1 cellular context compared by ENCODE assay signal in the genomic region with DNA sequence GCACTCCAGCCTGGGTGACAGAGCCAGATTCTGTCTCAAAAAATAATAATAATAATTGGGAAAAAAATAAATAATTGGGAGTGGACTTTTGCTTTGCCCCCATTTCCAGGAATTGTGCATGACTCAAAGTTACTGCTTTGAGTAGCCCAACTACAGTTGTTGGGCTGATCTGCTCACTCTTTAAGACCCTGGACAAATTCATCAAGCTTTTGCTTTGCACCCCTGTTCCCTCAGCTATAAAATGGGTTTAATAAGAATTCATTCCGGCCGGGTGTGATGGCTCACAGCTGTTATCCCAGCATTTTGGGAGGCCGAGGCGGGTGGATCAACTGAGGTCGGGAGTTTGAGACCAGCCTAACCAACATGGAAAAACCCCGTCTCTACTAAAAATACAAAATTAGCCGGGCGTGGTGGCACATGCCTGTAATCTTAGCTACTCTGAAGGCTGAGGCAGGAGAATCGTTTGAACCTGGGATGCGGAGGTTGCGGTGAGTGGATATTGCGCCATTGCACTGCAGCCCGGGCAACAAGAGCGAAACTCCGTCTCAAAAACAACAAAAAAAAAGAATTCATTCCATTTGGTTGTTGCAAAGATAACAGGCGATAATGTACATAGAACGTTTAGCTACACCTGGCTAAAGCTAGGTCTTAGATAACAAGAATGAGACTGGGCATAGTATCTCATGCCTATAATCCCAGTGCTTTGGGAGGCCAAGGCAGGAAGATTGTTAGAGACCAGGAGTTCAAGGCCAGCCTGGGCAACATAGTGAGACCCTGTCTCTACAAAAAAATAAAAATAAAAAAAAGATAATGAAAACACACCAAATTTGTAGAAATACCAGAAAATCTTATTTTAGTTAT.
A peak's percentile ranks its signal among the peaks of the same experiment; 100 is the strongest.
TF ChIP-seq lines count a peak whose summit lies in the region.

No MANE protein-coding gene starts in this region.

TF ChIP-seq in HepG2, 621 proteins besides CTCF, POLR2A, EP300 and RAD21 (continued from another document):
- TF ChIP-seq, protein P1, sequence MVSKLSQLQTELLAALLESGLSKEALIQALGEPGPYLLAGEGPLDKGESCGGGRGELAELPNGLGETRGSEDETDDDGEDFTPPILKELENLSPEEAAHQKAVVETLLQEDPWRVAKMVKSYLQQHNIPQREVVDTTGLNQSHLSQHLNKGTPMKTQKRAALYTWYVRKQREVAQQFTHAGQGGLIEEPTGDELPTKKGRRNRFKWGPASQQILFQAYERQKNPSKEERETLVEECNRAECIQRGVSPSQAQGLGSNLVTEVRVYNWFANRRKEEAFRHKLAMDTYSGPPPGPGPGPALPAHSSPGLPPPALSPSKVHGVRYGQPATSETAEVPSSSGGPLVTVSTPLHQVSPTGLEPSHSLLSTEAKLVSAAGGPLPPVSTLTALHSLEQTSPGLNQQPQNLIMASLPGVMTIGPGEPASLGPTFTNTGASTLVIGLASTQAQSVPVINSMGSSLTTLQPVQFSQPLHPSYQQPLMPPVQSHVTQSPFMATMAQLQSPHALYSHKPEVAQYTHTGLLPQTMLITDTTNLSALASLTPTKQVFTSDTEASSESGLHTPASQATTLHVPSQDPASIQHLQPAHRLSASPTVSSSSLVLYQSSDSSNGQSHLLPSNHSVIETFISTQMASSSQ (IDR thresholded peaks at IDR 0.05; ENCODE audit: low read depth): no peak
- TF ChIP-seq, protein P1 (CRISPR knock-in tag; IDR thresholded peaks at IDR 0.05; ENCODE audit: borderline replicate concordance): no peak
- TF ChIP-seq SAFB2 (CRISPR knock-in tag; IDR thresholded peaks at IDR 0.05; ENCODE audit: borderline replicate concordance, low read depth) (no peak), ZKSCAN5 (CRISPR knock-in tag; IDR thresholded peaks at IDR 0.05) (no peak), SNAPC2 (CRISPR knock-in tag; IDR thresholded peaks at IDR 0.05) (no peak), NR2F6 (IDR thresholded peaks at IDR 0.05) (no peak), NR2F6 (CRISPR knock-in tag; IDR thresholded peaks at IDR 0.05) (no peak), PAX8 (CRISPR knock-in tag; IDR thresholded peaks at IDR 0.05; ENCODE audit: borderline replicate concordance) (no peak), POLR2G (IDR thresholded peaks at IDR 0.05; ENCODE audit: low read depth, low read length) (no peak), HDAC6 (IDR thresholded peaks at IDR 0.05; ENCODE audit: low read depth, low read length) (no peak), ZBTB38 (CRISPR knock-in tag; IDR thresholded peaks at IDR 0.05) (peak; percentile 85), IRX3 (CRISPR knock-in tag; IDR thresholded peaks at IDR 0.05; ENCODE audit: borderline replicate concordance, low read depth) (no peak), NFE2 (CRISPR knock-in tag; IDR thresholded peaks at IDR 0.05) (no peak)
- TF ChIP-seq, protein P2, sequence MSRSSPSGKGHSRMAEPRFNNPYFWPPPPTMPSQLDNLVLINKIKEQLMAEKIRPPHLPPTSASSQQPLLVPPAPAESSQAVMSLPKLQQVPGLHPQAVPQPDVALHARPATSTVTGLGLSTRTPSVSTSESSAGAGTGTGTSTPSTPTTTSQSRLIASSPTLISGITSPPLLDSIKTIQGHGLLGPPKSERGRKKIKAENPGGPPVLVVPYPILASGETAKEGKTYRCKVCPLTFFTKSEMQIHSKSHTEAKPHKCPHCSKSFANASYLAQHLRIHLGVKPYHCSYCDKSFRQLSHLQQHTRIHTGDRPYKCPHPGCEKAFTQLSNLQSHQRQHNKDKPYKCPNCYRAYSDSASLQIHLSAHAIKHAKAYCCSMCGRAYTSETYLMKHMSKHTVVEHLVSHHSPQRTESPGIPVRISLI (CRISPR knock-in tag; IDR thresholded peaks at IDR 0.05; ENCODE audit: borderline replicate concordance): 0 out of 2 replicates have a peak, but pooled peaks have one; percentile 47
- TF ChIP-seq, protein P3, sequence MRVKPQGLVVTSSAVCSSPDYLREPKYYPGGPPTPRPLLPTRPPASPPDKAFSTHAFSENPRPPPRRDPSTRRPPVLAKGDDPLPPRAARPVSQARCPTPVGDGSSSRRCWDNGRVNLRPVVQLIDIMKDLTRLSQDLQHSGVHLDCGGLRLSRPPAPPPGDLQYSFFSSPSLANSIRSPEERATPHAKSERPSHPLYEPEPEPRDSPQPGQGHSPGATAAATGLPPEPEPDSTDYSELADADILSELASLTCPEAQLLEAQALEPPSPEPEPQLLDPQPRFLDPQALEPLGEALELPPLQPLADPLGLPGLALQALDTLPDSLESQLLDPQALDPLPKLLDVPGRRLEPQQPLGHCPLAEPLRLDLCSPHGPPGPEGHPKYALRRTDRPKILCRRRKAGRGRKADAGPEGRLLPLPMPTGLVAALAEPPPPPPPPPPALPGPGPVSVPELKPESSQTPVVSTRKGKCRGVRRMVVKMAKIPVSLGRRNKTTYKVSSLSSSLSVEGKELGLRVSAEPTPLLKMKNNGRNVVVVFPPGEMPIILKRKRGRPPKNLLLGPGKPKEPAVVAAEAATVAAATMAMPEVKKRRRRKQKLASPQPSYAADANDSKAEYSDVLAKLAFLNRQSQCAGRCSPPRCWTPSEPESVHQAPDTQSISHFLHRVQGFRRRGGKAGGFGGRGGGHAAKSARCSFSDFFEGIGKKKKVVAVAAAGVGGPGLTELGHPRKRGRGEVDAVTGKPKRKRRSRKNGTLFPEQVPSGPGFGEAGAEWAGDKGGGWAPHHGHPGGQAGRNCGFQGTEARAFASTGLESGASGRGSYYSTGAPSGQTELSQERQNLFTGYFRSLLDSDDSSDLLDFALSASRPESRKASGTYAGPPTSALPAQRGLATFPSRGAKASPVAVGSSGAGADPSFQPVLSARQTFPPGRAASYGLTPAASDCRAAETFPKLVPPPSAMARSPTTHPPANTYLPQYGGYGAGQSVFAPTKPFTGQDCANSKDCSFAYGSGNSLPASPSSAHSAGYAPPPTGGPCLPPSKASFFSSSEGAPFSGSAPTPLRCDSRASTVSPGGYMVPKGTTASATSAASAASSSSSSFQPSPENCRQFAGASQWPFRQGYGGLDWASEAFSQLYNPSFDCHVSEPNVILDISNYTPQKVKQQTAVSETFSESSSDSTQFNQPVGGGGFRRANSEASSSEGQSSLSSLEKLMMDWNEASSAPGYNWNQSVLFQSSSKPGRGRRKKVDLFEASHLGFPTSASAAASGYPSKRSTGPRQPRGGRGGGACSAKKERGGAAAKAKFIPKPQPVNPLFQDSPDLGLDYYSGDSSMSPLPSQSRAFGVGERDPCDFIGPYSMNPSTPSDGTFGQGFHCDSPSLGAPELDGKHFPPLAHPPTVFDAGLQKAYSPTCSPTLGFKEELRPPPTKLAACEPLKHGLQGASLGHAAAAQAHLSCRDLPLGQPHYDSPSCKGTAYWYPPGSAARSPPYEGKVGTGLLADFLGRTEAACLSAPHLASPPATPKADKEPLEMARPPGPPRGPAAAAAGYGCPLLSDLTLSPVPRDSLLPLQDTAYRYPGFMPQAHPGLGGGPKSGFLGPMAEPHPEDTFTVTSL (CRISPR knock-in tag; IDR thresholded peaks at IDR 0.05; ENCODE audit: borderline replicate concordance): no peak
- TF ChIP-seq, protein P4, sequence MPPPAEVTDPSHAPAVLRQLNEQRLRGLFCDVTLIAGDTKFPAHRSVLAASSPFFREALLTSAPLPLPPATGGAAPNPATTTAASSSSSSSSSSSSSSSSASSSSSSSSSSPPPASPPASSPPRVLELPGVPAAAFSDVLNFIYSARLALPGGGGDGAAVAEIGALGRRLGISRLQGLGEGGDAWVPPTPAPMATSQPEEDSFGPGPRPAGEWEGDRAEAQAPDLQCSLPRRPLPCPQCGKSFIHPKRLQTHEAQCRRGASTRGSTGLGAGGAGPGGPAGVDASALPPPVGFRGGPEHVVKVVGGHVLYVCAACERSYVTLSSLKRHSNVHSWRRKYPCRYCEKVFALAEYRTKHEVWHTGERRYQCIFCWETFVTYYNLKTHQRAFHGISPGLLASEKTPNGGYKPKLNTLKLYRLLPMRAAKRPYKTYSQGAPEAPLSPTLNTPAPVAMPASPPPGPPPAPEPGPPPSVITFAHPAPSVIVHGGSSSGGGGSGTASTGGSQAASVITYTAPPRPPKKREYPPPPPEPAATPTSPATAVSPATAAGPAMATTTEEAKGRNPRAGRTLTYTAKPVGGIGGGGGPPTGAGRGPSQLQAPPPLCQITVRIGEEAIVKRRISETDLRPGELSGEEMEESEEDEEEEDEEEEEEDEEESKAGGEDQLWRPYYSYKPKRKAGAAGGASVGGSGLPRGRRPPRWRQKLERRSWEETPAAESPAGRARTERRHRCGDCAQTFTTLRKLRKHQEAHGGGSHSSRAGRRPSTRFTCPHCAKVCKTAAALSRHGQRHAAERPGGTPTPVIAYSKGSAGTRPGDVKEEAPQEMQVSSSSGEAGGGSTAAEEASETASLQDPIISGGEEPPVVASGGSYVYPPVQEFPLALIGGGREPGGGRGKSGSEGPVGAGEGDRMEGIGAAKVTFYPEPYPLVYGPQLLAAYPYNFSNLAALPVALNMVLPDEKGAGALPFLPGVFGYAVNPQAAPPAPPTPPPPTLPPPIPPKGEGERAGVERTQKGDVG (CRISPR knock-in tag; IDR thresholded peaks at IDR 0.05; ENCODE audit: borderline replicate concordance): no peak; the same call in 1 of the 2 replicates
- TF ChIP-seq, protein P5, sequence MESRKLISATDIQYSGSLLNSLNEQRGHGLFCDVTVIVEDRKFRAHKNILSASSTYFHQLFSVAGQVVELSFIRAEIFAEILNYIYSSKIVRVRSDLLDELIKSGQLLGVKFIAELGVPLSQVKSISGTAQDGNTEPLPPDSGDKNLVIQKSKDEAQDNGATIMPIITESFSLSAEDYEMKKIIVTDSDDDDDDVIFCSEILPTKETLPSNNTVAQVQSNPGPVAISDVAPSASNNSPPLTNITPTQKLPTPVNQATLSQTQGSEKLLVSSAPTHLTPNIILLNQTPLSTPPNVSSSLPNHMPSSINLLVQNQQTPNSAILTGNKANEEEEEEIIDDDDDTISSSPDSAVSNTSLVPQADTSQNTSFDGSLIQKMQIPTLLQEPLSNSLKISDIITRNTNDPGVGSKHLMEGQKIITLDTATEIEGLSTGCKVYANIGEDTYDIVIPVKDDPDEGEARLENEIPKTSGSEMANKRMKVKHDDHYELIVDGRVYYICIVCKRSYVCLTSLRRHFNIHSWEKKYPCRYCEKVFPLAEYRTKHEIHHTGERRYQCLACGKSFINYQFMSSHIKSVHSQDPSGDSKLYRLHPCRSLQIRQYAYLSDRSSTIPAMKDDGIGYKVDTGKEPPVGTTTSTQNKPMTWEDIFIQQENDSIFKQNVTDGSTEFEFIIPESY (CRISPR knock-in tag; IDR thresholded peaks at IDR 0.05): peak; percentile 65
